Comparison of ENCODE assay signal across 8 cellular contexts in the genomic region with DNA sequence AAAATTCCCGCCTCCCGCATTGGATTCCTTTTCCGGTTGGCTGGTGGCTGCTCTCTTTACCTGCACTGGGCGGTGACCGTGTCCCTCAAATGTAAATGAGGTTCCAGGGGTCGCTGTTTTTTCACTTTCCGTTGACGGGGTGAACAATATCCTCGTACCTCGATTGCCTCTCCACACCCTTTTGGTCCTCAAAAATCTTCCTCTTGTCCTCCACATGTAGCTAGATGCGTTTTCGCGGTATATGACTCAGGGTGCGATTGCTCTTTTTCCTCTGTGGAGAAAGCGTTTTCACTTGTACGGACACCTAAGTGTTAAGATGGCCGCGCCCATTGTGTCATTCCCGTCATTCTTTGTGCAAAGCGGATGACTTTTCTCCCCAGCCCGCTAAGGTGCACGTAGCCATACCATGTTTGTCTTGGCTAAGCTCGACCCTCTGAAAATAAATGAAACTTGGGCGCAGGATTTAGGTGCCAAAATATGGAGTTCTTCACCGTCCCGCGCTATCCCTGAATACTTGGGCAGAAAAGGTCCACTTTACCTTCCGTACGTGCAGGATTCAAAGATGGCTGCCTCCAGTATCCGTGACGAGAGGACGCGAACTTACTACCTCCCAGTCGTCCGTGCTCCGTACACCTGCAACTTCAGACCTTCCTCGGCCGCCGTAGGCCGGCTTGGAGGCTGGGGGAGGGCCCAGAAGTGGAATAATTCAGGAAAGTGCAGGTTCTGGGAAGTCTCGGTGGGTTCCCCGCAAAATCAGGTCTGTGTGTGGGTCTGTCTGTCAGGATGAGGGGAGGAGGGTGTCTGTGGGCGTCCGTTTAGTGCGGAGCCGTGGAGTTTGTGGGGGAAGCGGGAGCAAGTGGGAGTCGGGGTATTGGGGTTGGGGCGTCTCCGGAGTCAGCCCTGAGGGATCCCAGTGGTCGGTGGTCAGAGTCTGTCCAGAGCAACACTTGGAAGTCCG. TPM values are rescaled to one million over a fixed set of nuclear protein-coding genes. Genes with fewer than 3 reads are reported as not detected.
DNase-seq lines count a peak whose midpoint lies in the region; ATAC-seq and TF ChIP-seq lines count a peak whose summit lies in the region.

A gene (plus strand): TSS at position 689 of the 958 bp plus-strand sequence. CDS start 8,749 bp downstream, outside the sequence.

- ATAC-seq in HG02798 (IDR thresholded peaks at IDR 0.05; ENCODE audit: poor library complexity, unreplicated experiment), result peak; percentile 89
- peak; percentile 98 for ATAC-seq in aorta (ENCODE audit: low FRiP score)

- H3K36me3 ChIP-seq in hepatocyte (replicated peaks; ENCODE audit: insufficient read depth, low read depth), result peaks cover 8% of the 10 kb centered on the region
- peaks cover 10% of the 10 kb centered on the region for H3K36me3 ChIP-seq in rectal smooth muscle tissue (ENCODE audit: control insufficient read depth, insufficient read depth, low read length)
- H3K36me3 ChIP-seq in aorta (ENCODE audit: control insufficient read depth in 1 of 2, insufficient read depth in 2 of 2, low read length in 1 of 2), result no peaks in the 10 kb centered on the region

- WGBS in hepatocyte (ENCODE audit: low lambda C conversion rate, missing lambda C conversion rate), result 1% methylated on average over 49 of the region's 52 CpGs
- 0% methylated on average over 52 of the region's 52 CpGs for WGBS in aorta, 2 donors

- peaks cover 25% of the 10 kb centered on the region for H3K9me3 ChIP-seq in hepatocyte (ENCODE audit: low read depth)
- peaks cover 9% of the 10 kb centered on the region for H3K9me3 ChIP-seq in aorta (ENCODE audit: control insufficient read depth, low read length)

- DNase-seq in NCI-H1694 (lab: John Stamatoyannopoulos, UW), result peak; percentile 73
- DNase-seq in T-helper 22 cell (ENCODE audit: low read depth), result peak; percentile 64
- peak; percentile 96 for DNase-seq in astrocyte of the hippocampus (ENCODE audit: low read depth, low spot score)
- DNase-seq in hepatocyte (ENCODE audit: low spot score), result peak; percentile 92
- DNase-seq in aorta, result peak; percentile 92 to 96

- H3K4me1 ChIP-seq in hepatocyte (ENCODE audit: insufficient read depth) (peaks cover 5% of the 10 kb centered on the region), rectal smooth muscle tissue (ENCODE audit: control insufficient read depth, insufficient read depth, low read length) (no peaks in the 10 kb centered on the region), aorta (ENCODE audit: control insufficient read depth in 1 of 2, insufficient read depth in 2 of 2, low read length in 2 of 2) (no peaks in the 10 kb centered on the region)

- TF ChIP-seq CTCF in GM12873 (IDR thresholded peaks at IDR 0.05; ENCODE audit: insufficient read depth, low read depth, low read length, missing control alignments), result peak; percentile 32
- TF ChIP-seq CTCF in hepatocyte (IDR thresholded peaks at IDR 0.05; ENCODE audit: poor library complexity), result peak; percentile 50

- H3K9me2 ChIP-seq in hepatocyte (replicated peaks; ENCODE audit: insufficient read depth), result no peaks in the 10 kb centered on the region

- H2AFZ ChIP-seq in hepatocyte, result peak within 1 kb of the TSS; percentile 84

- H3K27me3 ChIP-seq in hepatocyte (no peaks in the 10 kb centered on the region), rectal smooth muscle tissue (ENCODE audit: control insufficient read depth, insufficient read depth, low read length) (no peaks in the 10 kb centered on the region), aorta (ENCODE audit: control insufficient read depth in 1 of 2, insufficient read depth in 2 of 2, low read length in 1 of 2) (no peaks in the 10 kb centered on the region)

- intact Hi-C loops in aorta (cut with DNase I), result loop anchor here (1.0 to 10.0 kb wide), 2 partner anchors 58 to 122 kb away; a partner anchor contains a TSS

- H3K4me3 ChIP-seq in hepatocyte, result peak within 1 kb of the TSS; percentile 71
- peak within 1 kb of the TSS; percentile 100 for H3K4me3 ChIP-seq in rectal smooth muscle tissue (ENCODE audit: low read length)
- peak within 1 kb of the TSS; percentile 88 for H3K4me3 ChIP-seq in aorta (ENCODE audit: low read length in 2 of 2)

- H3K79me2 ChIP-seq in hepatocyte, result peaks cover 22% of the 10 kb centered on the region

- H4K20me1 ChIP-seq in hepatocyte (ENCODE audit: insufficient read depth, poor library complexity, severe bottlenecking), result no peaks in the 10 kb centered on the region

- peak within 1 kb of the TSS; percentile 92 for H3K9ac ChIP-seq in rectal smooth muscle tissue (ENCODE audit: low read length)

- peak within 1 kb of the TSS; percentile 93 for H3K27ac ChIP-seq in hepatocyte
- peak within 1 kb of the TSS; percentile 91 for H3K27ac ChIP-seq in rectal smooth muscle tissue (ENCODE audit: low read depth, low read length)
- peak within 1 kb of the TSS in 1 of 2 donors; percentile 87 for H3K27ac ChIP-seq in aorta (ENCODE audit: low read depth in 1 of 2, low read length in 2 of 2)

- H3K4me2 ChIP-seq in hepatocyte, result peak within 1 kb of the TSS; percentile 76

RNA-seq across cellular contexts. Expression of the gene that starts here (rescaled TPM):
- total RNA-seq in hepatocyte (4.3 and 6.5 TPM in 2 replicates), aorta (1 to 10 TPM; 6.4 to 8.8 TPM)
- polyA plus RNA-seq in hepatocyte (3.8 and 5.2 TPM in 2 replicates), aorta (1 to 10 TPM; 6.3 to 8.7 TPM)
